7 cellular contexts compared by ENCODE assay signal in genomic region chr20:38863024-38863851, GRCh38. TPM values are rescaled to one million over a fixed set of nuclear protein-coding genes. Genes with fewer than 3 reads are reported as not detected.
DNase-seq lines count a peak whose midpoint lies in the region; ATAC-seq and TF ChIP-seq lines count a peak whose summit lies in the region.

No MANE protein-coding gene starts in this region.

- no peak overlapping the region for H3K27ac ChIP-seq in sigmoid colon

- no peaks in the 10 kb centered on the region for H3K27me3 Mint-ChIP-seq in activated CD4-positive, alpha-beta T cell treated with anti-CD3 and anti-CD28 coated beads, Interleukin-2, amount 10 ng/mL, durations not matched to agents 24 days and 14 days
- no peaks in the 10 kb centered on the region for H3K27me3 Mint-ChIP-seq in natural killer cell (ENCODE audit: low read depth in 2 of 2)

- TF ChIP-seq CTCF in natural killer cell (IDR thresholded peaks at IDR 0.05) (no peak), sigmoid colon (IDR thresholded peaks at IDR 0.05) (no peak)

- no peaks in the 10 kb centered on the region for H3K9me3 ChIP-seq in sigmoid colon

- TF ChIP-seq EP300 in sigmoid colon (IDR thresholded peaks at IDR 0.05) = no peak

- 67 to 76% methylated on average over 12 of the region's 12 CpGs for WGBS in sigmoid colon, 2 donors

- in situ Hi-C loops in G401 (cut with HindIII; ENCODE audit: low sequenced_read_pairs) = no loop called here

- H3K9me3 Mint-ChIP-seq in activated CD4-positive, alpha-beta T cell treated with anti-CD3 and anti-CD28 coated beads, Interleukin-2, amount 10 ng/mL, durations not matched to agents 24 days and 14 days = no peaks in the 10 kb centered on the region
- no peaks in the 10 kb centered on the region for H3K9me3 Mint-ChIP-seq in natural killer cell

- TF ChIP-seq POLR2A in sigmoid colon (IDR thresholded peaks at IDR 0.05) = no peak

- peak; percentile 81 for DNase-seq in activated CD4-positive, alpha-beta T cell treated with anti-CD3 and anti-CD28 coated beads, Interleukin-2, amount 10 ng/mL, durations not matched to agents 24 days and 14 days
- DNase-seq in natural killer cell (peak; percentile 34), D341Med (ENCODE audit: low spot score) (no peak), G401 (ENCODE audit: low spot score) (no peak), sigmoid colon (no peak)

- H3K27ac Mint-ChIP-seq in activated CD4-positive, alpha-beta T cell treated with anti-CD3 and anti-CD28 coated beads, Interleukin-2, amount 10 ng/mL, durations not matched to agents 24 days and 14 days = peak overlapping the region; percentile 87
- peak overlapping the region; percentile 74 to 78 for H3K27ac Mint-ChIP-seq in natural killer cell

- H3K4me1 ChIP-seq in sigmoid colon = no peaks in the 10 kb centered on the region

- H3K4me3 ChIP-seq in sigmoid colon = no peak overlapping the region

- H3K4me1 Mint-ChIP-seq in activated CD4-positive, alpha-beta T cell treated with anti-CD3 and anti-CD28 coated beads, Interleukin-2, amount 10 ng/mL, durations not matched to agents 24 days and 14 days = peaks cover 62% of the 10 kb centered on the region
- peaks cover 52 to 72% of the 10 kb centered on the region in 2 donors for H3K4me1 Mint-ChIP-seq in natural killer cell

- H3K4me3 Mint-ChIP-seq in activated CD4-positive, alpha-beta T cell treated with anti-CD3 and anti-CD28 coated beads, Interleukin-2, amount 10 ng/mL, durations not matched to agents 24 days and 14 days = peak overlapping the region; percentile 49
- H3K4me3 Mint-ChIP-seq in natural killer cell = no peak overlapping the region

- no peaks in the 10 kb centered on the region for H3K36me3 ChIP-seq in sigmoid colon

- intact Hi-C loops in activated CD4-positive, alpha-beta T cell treated with anti-CD3 and anti-CD28 coated beads, Interleukin-2, amount 10 ng/mL, durations not matched to agents 24 days and 14 days (cut with micrococcal nuclease) = loop anchor here (1.0 kb wide), 2 partner anchors 9 to 20 kb away; no protein-coding TSS in a partner anchor
- intact Hi-C loops in natural killer cell (cut with micrococcal nuclease) (loop anchor here (1.0 kb wide), 1 partner anchor 10 kb away; no protein-coding TSS in a partner anchor), sigmoid colon (cut with DNase I) (no loop called here)

- peaks cover 43% of the 10 kb centered on the region for H3K36me3 Mint-ChIP-seq in activated CD4-positive, alpha-beta T cell treated with anti-CD3 and anti-CD28 coated beads, Interleukin-2, amount 10 ng/mL, durations not matched to agents 24 days and 14 days (ENCODE audit: low read depth)
- no peaks in the 10 kb centered on the region for H3K36me3 Mint-ChIP-seq in natural killer cell

- H3K27me3 ChIP-seq in sigmoid colon = no peaks in the 10 kb centered on the region

- ATAC-seq in GM19438 (IDR thresholded peaks at IDR 0.05; ENCODE audit: low read depth, unreplicated experiment) = peak; percentile 59
- peak; percentile 45 for ATAC-seq in HG03280 (IDR thresholded peaks at IDR 0.05; ENCODE audit: unreplicated experiment)
- ATAC-seq in natural killer cell = peak; percentile 51 to 75 (median 69)

RNA-seq across cellular contexts. Expression of gene PPP1R16B, which starts 57.7 kb away (rescaled TPM):
- total RNA-seq in activated CD4-positive, alpha-beta T cell treated with anti-CD3 and anti-CD28 coated beads, Interleukin-2, amount 10 ng/mL, durations not matched to agents 24 days and 14 days = 133 TPM in 2 replicates
- 10 to 100 TPM; 52.0 to 62.3 (median 53.7) TPM for total RNA-seq in natural killer cell
- 0.06 TPM in 1 of 2 replicates, not detected in the other for total RNA-seq in G401 (2014; rRNA removed; shearing (Covaris generic))
- total RNA-seq in sigmoid colon = 1 to 10 TPM; 2.3 to 4.2 (median 3.8) TPM
- polyA plus RNA-seq in sigmoid colon = 10 to 100 TPM in 1 of 3 donors, 1 to 10 TPM in 1, under 1 TPM in 1; 0.92 to 21.7 (median 1.2) TPM

Comparison
In these comparisons a context has a peak if more than half of its experiments do, and no peak if none do; other contexts are left out.
1. DNase-seq: peak in activated CD4-positive, alpha-beta T cell treated with anti-CD3 and anti-CD28 coated beads, Interleukin-2, amount 10 ng/mL, durations not matched to agents 24 days and 14 days (single experiment) and natural killer cell (single experiment); none in D341Med (single experiment), G401 (single experiment) and sigmoid colon (single experiment).
2. RNA of gene PPP1R16B, which starts 57.7 kb away (total RNA-seq): 133 TPM in activated CD4-positive, alpha-beta T cell treated with anti-CD3 and anti-CD28 coated beads, Interleukin-2, amount 10 ng/mL, durations not matched to agents 24 days and 14 days and 52.0 to 62.3 TPM in natural killer cell; 2.3 to 4.2 TPM in sigmoid colon and 0.06 TPM in G401; every median in the first group is over 10 times any median in the second.
3. Peak in every context shown above with its lines, with median percentiles within 50 percentile points of each other: ATAC-seq.